Comparison of ENCODE assay signal across 3 cellular contexts in genomic region chr11:85717360-85717927, GRCh38.
TF ChIP-seq lines count a peak whose summit lies in the region.

No MANE protein-coding gene starts in this region.

TF ChIP-seq in SK-N-SH, 30 proteins besides CTCF, POLR2A, EP300 and RAD21 (continued from another document and continues in another):
- TF ChIP-seq, protein P1, sequence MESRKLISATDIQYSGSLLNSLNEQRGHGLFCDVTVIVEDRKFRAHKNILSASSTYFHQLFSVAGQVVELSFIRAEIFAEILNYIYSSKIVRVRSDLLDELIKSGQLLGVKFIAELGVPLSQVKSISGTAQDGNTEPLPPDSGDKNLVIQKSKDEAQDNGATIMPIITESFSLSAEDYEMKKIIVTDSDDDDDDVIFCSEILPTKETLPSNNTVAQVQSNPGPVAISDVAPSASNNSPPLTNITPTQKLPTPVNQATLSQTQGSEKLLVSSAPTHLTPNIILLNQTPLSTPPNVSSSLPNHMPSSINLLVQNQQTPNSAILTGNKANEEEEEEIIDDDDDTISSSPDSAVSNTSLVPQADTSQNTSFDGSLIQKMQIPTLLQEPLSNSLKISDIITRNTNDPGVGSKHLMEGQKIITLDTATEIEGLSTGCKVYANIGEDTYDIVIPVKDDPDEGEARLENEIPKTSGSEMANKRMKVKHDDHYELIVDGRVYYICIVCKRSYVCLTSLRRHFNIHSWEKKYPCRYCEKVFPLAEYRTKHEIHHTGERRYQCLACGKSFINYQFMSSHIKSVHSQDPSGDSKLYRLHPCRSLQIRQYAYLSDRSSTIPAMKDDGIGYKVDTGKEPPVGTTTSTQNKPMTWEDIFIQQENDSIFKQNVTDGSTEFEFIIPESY (IDR thresholded peaks at IDR 0.05; ENCODE audit: borderline replicate concordance, low read depth), result no peak
- TF ChIP-seq NRF1 (IDR thresholded peaks at IDR 0.05; ENCODE audit: low read depth, low read length) (no peak), MXI1 (IDR thresholded peaks at IDR 0.05; ENCODE audit: low read depth, low read length) (no peak), GATA2 (CRISPR knock-in tag; IDR thresholded peaks at IDR 0.05) (no peak), MEF2A (IDR thresholded peaks at IDR 0.05; ENCODE audit: borderline replicate concordance, low read depth) (no peak), SMC3 (IDR thresholded peaks at IDR 0.05; ENCODE audit: low read depth, low read length) (no peak), NFIC (IDR thresholded peaks at IDR 0.05; ENCODE audit: borderline replicate concordance) (no peak), GABPA (IDR thresholded peaks at IDR 0.05; ENCODE audit: low read depth) (no peak), CHD2 (IDR thresholded peaks at IDR 0.05; ENCODE audit: low read length, partially characterized antibody) (no peak), RXRA (IDR thresholded peaks at IDR 0.05; ENCODE audit: borderline replicate concordance, low read depth) (no peak), FOSL2 (IDR thresholded peaks at IDR 0.05; ENCODE audit: borderline replicate concordance, low read depth) (no peak), YY1 (IDR thresholded peaks at IDR 0.05; ENCODE audit: low read depth) (no peak)
- TF ChIP-seq, protein P2, sequence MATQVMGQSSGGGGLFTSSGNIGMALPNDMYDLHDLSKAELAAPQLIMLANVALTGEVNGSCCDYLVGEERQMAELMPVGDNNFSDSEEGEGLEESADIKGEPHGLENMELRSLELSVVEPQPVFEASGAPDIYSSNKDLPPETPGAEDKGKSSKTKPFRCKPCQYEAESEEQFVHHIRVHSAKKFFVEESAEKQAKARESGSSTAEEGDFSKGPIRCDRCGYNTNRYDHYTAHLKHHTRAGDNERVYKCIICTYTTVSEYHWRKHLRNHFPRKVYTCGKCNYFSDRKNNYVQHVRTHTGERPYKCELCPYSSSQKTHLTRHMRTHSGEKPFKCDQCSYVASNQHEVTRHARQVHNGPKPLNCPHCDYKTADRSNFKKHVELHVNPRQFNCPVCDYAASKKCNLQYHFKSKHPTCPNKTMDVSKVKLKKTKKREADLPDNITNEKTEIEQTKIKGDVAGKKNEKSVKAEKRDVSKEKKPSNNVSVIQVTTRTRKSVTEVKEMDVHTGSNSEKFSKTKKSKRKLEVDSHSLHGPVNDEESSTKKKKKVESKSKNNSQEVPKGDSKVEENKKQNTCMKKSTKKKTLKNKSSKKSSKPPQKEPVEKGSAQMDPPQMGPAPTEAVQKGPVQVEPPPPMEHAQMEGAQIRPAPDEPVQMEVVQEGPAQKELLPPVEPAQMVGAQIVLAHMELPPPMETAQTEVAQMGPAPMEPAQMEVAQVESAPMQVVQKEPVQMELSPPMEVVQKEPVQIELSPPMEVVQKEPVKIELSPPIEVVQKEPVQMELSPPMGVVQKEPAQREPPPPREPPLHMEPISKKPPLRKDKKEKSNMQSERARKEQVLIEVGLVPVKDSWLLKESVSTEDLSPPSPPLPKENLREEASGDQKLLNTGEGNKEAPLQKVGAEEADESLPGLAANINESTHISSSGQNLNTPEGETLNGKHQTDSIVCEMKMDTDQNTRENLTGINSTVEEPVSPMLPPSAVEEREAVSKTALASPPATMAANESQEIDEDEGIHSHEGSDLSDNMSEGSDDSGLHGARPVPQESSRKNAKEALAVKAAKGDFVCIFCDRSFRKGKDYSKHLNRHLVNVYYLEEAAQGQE (IDR thresholded peaks at IDR 0.05; ENCODE audit: low read depth, low read length), result no peak
- TF ChIP-seq, protein P3, sequence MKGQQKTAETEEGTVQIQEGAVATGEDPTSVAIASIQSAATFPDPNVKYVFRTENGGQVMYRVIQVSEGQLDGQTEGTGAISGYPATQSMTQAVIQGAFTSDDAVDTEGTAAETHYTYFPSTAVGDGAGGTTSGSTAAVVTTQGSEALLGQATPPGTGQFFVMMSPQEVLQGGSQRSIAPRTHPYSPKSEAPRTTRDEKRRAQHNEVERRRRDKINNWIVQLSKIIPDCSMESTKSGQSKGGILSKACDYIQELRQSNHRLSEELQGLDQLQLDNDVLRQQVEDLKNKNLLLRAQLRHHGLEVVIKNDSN (IDR thresholded peaks at IDR 0.05; ENCODE audit: borderline replicate concordance, low read depth), result no peak

TF ChIP-seq in SK-N-SH treated with all-trans-retinoic acid at 6 μM for 48 hours, 23 proteins besides CTCF, POLR2A, EP300 and RAD21 (continued from another document):
- no peak for TF ChIP-seq TSHZ2 (CRISPR knock-in tag; IDR thresholded peaks at IDR 0.05)
- TF ChIP-seq ZNF565 (CRISPR knock-in tag; conservative IDR thresholded peaks at IDR 0.05; ENCODE audit: low read depth), result no peak
- no peak for TF ChIP-seq CREB5 (CRISPR knock-in tag; IDR thresholded peaks at IDR 0.05; ENCODE audit: low read depth)
- no peak for TF ChIP-seq ZNF70 (CRISPR knock-in tag; IDR thresholded peaks at IDR 0.05)
- TF ChIP-seq ZC3H10 (CRISPR knock-in tag; IDR thresholded peaks at IDR 0.05), result no peak
- TF ChIP-seq RARB (CRISPR knock-in tag; IDR thresholded peaks at IDR 0.05), result no peak
- no peak for TF ChIP-seq ESRRG (CRISPR knock-in tag; IDR thresholded peaks at IDR 0.05)
- TF ChIP-seq TOX (CRISPR knock-in tag; IDR thresholded peaks at IDR 0.05; ENCODE audit: borderline replicate concordance), result no peak
- TF ChIP-seq ARNTL (CRISPR knock-in tag; IDR thresholded peaks at IDR 0.05; ENCODE audit: borderline replicate concordance, low read depth), result no peak
- no peak for TF ChIP-seq PPARA (CRISPR knock-in tag; IDR thresholded peaks at IDR 0.05; ENCODE audit: borderline replicate concordance)
- TF ChIP-seq ZFP3 (CRISPR knock-in tag; IDR thresholded peaks at IDR 0.05), result no peak
- TF ChIP-seq PATZ1 (CRISPR knock-in tag; IDR thresholded peaks at IDR 0.05; ENCODE audit: borderline replicate concordance), result no peak
- no peak for TF ChIP-seq ZFP30 (CRISPR knock-in tag; IDR thresholded peaks at IDR 0.05)
- no peak for TF ChIP-seq ZNF8 (CRISPR knock-in tag; IDR thresholded peaks at IDR 0.05)
- TF ChIP-seq GLIS3 (CRISPR knock-in tag; IDR thresholded peaks at IDR 0.05), result no peak

TF ChIP-seq in WTC11, 78 proteins besides CTCF, POLR2A, EP300 and RAD21 (continued from another document):
- no peak for TF ChIP-seq HMGXB4 (CRISPR knock-in tag; IDR thresholded peaks at IDR 0.05)
- no peak for TF ChIP-seq ARID4B (CRISPR knock-in tag; IDR thresholded peaks at IDR 0.05; ENCODE audit: borderline replicate concordance)
- TF ChIP-seq FOXP1 (CRISPR knock-in tag; IDR thresholded peaks at IDR 0.05; ENCODE audit: borderline replicate concordance), result no peak
- TF ChIP-seq NR3C1 (CRISPR knock-in tag; conservative IDR thresholded peaks at IDR 0.05; ENCODE audit: low read depth), result no peak
- no peak for TF ChIP-seq RELA (CRISPR knock-in tag; IDR thresholded peaks at IDR 0.05; ENCODE audit: borderline replicate concordance)
- TF ChIP-seq, protein P4, sequence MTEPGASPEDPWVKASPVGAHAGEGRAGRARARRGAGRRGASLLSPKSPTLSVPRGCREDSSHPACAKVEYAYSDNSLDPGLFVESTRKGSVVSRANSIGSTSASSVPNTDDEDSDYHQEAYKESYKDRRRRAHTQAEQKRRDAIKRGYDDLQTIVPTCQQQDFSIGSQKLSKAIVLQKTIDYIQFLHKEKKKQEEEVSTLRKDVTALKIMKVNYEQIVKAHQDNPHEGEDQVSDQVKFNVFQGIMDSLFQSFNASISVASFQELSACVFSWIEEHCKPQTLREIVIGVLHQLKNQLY (CRISPR knock-in tag; IDR thresholded peaks at IDR 0.05), result no peak
- no peak for TF ChIP-seq GABPB1 (CRISPR knock-in tag; IDR thresholded peaks at IDR 0.05)
- no peak for TF ChIP-seq IRF1 (CRISPR knock-in tag; IDR thresholded peaks at IDR 0.05)
- no peak for TF ChIP-seq HMGA2 (CRISPR knock-in tag; IDR thresholded peaks at IDR 0.05)
- TF ChIP-seq ESRRA (CRISPR knock-in tag; IDR thresholded peaks at IDR 0.05; ENCODE audit: borderline replicate concordance), result no peak
- no peak for TF ChIP-seq TP53 (CRISPR knock-in tag; IDR thresholded peaks at IDR 0.05)
